ENCODE assay signal across 7 cellular contexts in the genomic region with DNA sequence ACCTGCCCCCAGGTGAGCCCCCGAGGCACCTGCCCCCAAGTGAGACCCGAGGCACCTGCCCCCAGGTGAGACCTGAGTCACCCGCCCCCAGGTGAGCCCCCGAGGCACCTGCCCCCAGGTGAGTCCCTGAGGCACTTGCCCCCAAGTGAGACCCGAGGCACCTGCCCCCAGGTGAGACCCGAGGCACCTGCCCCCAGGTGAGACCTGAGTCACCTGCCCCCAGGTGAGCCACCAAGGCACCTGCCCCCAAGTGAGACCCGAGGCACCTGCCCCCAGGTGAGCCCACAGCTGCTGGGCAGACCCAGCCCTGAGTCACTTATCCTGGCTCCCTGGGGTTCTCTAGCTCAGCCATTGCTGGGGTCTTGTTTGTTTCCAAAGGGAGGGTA. TPM values are rescaled to one million over a fixed set of nuclear protein-coding genes. Genes with fewer than 3 reads are reported as not detected.
"Had no signal": no experiment of that assay in that cellular context is flagged by ENCODE, and none has a peak within 500 bp of the region (broad histone marks: within the 10 kb centered on the region; RNA-seq: fewer than 3 reads in every experiment).

No MANE protein-coding gene starts in this region.

- H3K27ac ChIP-seq: HL-60 had no signal

- H3K4me3 ChIP-seq: GM23338, K562 had no signal

- ATAC-seq: GM23338 had no signal

- DNase-seq: H9, HCEC 1CT, HFFc6, IMR-90 had no signal

RNA-seq across cellular contexts. Expression of a gene that starts 36.2 kb away (rescaled TPM):
- total RNA-seq: H9, HFFc6, IMR-90 had no signal
- polyA plus RNA-seq: IMR-90 had no signal
